Comparison of ENCODE assay signal across 2 cellular contexts in the genomic region with DNA sequence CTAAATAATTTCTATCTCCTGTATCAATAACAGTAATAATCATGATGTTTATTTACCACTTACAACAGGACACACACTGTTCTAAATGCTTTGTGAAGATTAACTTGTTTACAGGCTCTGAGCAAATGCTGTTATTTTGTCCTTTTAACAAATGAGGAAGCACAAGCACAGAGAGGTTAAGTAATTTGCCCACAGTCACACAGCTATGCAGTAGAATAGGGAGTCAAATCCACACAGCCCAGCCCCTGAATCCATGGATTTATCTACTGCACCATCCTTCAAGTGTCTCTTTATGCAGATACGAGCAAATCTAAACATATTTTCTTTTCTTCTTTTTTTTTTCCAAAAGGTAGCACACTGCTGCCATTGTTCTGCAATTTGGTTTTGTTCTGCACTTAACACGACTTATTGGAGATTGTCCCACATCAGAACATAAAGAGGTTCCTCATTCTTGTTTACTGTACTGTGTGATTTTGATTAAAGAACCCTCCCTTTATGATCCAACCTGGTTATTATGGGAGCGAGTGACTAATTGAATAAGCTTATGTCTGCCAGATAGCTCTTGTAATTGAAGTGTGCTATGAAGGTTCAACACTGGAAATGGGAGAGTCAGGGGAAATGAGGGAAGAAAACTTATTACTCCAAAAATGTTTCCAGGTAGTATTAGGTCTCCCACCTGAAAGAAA.
A peak's percentile ranks its signal among the peaks of the same experiment; 100 is the strongest.
TF ChIP-seq lines count a peak whose summit lies in the region.

No MANE protein-coding gene starts in this region.

TF ChIP-seq in GM23338, 12 proteins besides CTCF, POLR2A, EP300 and RAD21 (continues in another document):
- TF ChIP-seq EZH2 (IDR thresholded peaks at IDR 0.05; ENCODE audit: low read depth, unreplicated experiment) = no peak
- no peak for TF ChIP-seq JUNB (IDR thresholded peaks at IDR 0.05; ENCODE audit: unreplicated experiment)
- TF ChIP-seq, protein P1, sequence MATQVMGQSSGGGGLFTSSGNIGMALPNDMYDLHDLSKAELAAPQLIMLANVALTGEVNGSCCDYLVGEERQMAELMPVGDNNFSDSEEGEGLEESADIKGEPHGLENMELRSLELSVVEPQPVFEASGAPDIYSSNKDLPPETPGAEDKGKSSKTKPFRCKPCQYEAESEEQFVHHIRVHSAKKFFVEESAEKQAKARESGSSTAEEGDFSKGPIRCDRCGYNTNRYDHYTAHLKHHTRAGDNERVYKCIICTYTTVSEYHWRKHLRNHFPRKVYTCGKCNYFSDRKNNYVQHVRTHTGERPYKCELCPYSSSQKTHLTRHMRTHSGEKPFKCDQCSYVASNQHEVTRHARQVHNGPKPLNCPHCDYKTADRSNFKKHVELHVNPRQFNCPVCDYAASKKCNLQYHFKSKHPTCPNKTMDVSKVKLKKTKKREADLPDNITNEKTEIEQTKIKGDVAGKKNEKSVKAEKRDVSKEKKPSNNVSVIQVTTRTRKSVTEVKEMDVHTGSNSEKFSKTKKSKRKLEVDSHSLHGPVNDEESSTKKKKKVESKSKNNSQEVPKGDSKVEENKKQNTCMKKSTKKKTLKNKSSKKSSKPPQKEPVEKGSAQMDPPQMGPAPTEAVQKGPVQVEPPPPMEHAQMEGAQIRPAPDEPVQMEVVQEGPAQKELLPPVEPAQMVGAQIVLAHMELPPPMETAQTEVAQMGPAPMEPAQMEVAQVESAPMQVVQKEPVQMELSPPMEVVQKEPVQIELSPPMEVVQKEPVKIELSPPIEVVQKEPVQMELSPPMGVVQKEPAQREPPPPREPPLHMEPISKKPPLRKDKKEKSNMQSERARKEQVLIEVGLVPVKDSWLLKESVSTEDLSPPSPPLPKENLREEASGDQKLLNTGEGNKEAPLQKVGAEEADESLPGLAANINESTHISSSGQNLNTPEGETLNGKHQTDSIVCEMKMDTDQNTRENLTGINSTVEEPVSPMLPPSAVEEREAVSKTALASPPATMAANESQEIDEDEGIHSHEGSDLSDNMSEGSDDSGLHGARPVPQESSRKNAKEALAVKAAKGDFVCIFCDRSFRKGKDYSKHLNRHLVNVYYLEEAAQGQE (IDR thresholded peaks at IDR 0.05; ENCODE audit: unreplicated experiment) = no peak
- no peak for TF ChIP-seq ZNF331 (CRISPR knock-in tag; IDR thresholded peaks at IDR 0.05; ENCODE audit: low read depth)
- no peak for TF ChIP-seq ZNF114 (CRISPR knock-in tag; IDR thresholded peaks at IDR 0.05)
- TF ChIP-seq POLR2AphosphoS5 (IDR thresholded peaks at IDR 0.05; ENCODE audit: low read depth) = no peak
- TF ChIP-seq, protein P2, sequence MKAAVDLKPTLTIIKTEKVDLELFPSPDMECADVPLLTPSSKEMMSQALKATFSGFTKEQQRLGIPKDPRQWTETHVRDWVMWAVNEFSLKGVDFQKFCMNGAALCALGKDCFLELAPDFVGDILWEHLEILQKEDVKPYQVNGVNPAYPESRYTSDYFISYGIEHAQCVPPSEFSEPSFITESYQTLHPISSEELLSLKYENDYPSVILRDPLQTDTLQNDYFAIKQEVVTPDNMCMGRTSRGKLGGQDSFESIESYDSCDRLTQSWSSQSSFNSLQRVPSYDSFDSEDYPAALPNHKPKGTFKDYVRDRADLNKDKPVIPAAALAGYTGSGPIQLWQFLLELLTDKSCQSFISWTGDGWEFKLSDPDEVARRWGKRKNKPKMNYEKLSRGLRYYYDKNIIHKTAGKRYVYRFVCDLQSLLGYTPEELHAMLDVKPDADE (IDR thresholded peaks at IDR 0.05) = no peak
- TF ChIP-seq STAT1 (IDR thresholded peaks at IDR 0.05; ENCODE audit: unreplicated experiment) = no peak

TF ChIP-seq in H1, 55 proteins besides CTCF, POLR2A, EP300 and RAD21:
- TF ChIP-seq HDAC2 (IDR thresholded peaks at IDR 0.05; ENCODE audit: borderline replicate concordance in 1 of 2, low read depth in 2 of 2, low read length in 2 of 2) = peak in 1 of 2 experiments; percentile 86; a peak in 1 of 4 replicates
- peak; percentile 94 for TF ChIP-seq KDM1A (IDR thresholded peaks at IDR 0.05; ENCODE audit: borderline replicate concordance, low read length)
- TF ChIP-seq NRF1 (IDR thresholded peaks at IDR 0.05; ENCODE audit: low read depth, low read length) = no peak
